In genomic region chr14:20988717-20989116, GRCh38 we compare ENCODE assay signal across 11 cellular contexts. TPM values are rescaled to one million over a fixed set of nuclear protein-coding genes. Genes with fewer than 3 reads are reported as not detected.
DNase-seq lines count a peak whose midpoint lies in the region; ATAC-seq, FAIRE-seq and TF ChIP-seq lines count a peak whose summit lies in the region.
"Had no signal": no experiment of that assay in that cellular context is flagged by ENCODE, and none has a peak within 500 bp of the region (broad histone marks: within the 10 kb centered on the region; RNA-seq: fewer than 3 reads in every experiment).

No MANE protein-coding gene starts in this region.

- H3K27ac ChIP-seq in heart left ventricle: peak overlapping the region in 10 of 12 donors; percentile 74 to 91 (median 84)
- peak overlapping the region; percentile 73 for H3K27ac ChIP-seq in layer of hippocampus (ENCODE audit: low read depth, low read length)

- TF ChIP-seq POLR2A in heart left ventricle (IDR thresholded peaks at IDR 0.05): no peak

- peaks cover 3 to 47% (median 22%) of the 10 kb centered on the region in 12 donors for H3K4me1 ChIP-seq in heart left ventricle

- H3K9me3 ChIP-seq in heart left ventricle: no peaks in the 10 kb centered on the region

- no peaks in the 10 kb centered on the region for H3K9me3 Mint-ChIP-seq in activated naive CD8-positive, alpha-beta T cell (ENCODE audit: low read depth)

- peaks cover 23% of the 10 kb centered on the region for H3K4me1 Mint-ChIP-seq in activated naive CD8-positive, alpha-beta T cell (ENCODE audit: low read depth)

- ATAC-seq in heart left ventricle (no peak), left ventricle myocardium superior (no peak), GM18868 (IDR thresholded peaks at IDR 0.05; ENCODE audit: unreplicated experiment) (no peak)

- no peak for TF ChIP-seq CTCF in heart left ventricle (IDR thresholded peaks at IDR 0.05)

- H3K27ac Mint-ChIP-seq in activated naive CD8-positive, alpha-beta T cell: no peak overlapping the region

- H3K27me3 Mint-ChIP-seq in activated naive CD8-positive, alpha-beta T cell: no peaks in the 10 kb centered on the region

- peaks cover 2% of the 10 kb centered on the region for H3K36me3 Mint-ChIP-seq in activated naive CD8-positive, alpha-beta T cell

- FAIRE-seq in urothelium cell line (lab: Jason Lieb, UNC): peak; percentile 27
- FAIRE-seq: bronchial epithelial cell had no signal

- DNase-seq in heart left ventricle (no peak), left ventricle myocardium superior (no peak), urothelium cell line (ENCODE audit: low spot score) (no peak), NCI-H69 (lab: John Stamatoyannopoulos, UW) (no peak)
- DNase-seq in activated effector memory CD4-positive, alpha-beta T cell treated with anti-CD3 and anti-CD28 coated beads, Interleukin-2, amount 50 U/mL, for 16 hours: no peak
- DNase-seq: NCI-H526 had no signal

- H3K27me3 ChIP-seq in heart left ventricle (no peaks in the 10 kb centered on the region), layer of hippocampus (ENCODE audit: control insufficient read depth, insufficient read depth, low read length) (no peaks in the 10 kb centered on the region)

- 90 to 94% (median 93%) methylated on average over 7 to 10 of the region's 10 CpGs for WGBS in heart left ventricle, 4 donors

- peak overlapping the region in 3 of 12 donors; percentile 93 to 97 (median 94) for H3K4me3 ChIP-seq in heart left ventricle

- H3K4me3 Mint-ChIP-seq in activated naive CD8-positive, alpha-beta T cell: peak overlapping the region; percentile 53

- H3K36me3 ChIP-seq in heart left ventricle: peaks cover 0 to 27% (median 19%) of the 10 kb centered on the region in 9 donors

- intact Hi-C loops in heart left ventricle (cut with DNase I) (no loop called here), left ventricle myocardium superior (cut with micrococcal nuclease) (no loop called here)

RNA-seq across cellular contexts. Expression of gene METTL17, which starts 1.1 kb away (rescaled TPM):
- total RNA-seq in heart left ventricle (10 to 100 TPM; 31.3 to 59.5 (median 43.2) TPM), left ventricle myocardium superior (44.4 TPM)
- polyA plus RNA-seq in heart left ventricle: 10 to 100 TPM; 51.0 to 53.2 TPM

RNA-seq across cellular contexts. Expression of gene SLC39A2, which starts 10.4 kb away (rescaled TPM):
- total RNA-seq in heart left ventricle: not detected
- polyA plus RNA-seq in heart left ventricle: not detected
- total RNA-seq in left ventricle myocardium superior: not detected
- total RNA-seq: pulmonary artery endothelial cell had no signal

RNA-seq across cellular contexts. Expression of gene RNASE2, which starts 33.4 kb away (rescaled TPM):
- 10 to 100 TPM in 1 of 9 donors, 1 to 10 TPM in 3, under 1 TPM in 2, not detected in 3; 0.80 to 16.6 (median 2.0) TPM for total RNA-seq in heart left ventricle
- polyA plus RNA-seq in heart left ventricle: 1 to 10 TPM; 2.1 to 4.5 TPM
- 2.9 TPM for total RNA-seq in left ventricle myocardium superior
- total RNA-seq: bronchial epithelial cell, pulmonary artery endothelial cell had no signal

RNA-seq across cellular contexts. Expression of gene NDRG2, which starts 36.1 kb away (rescaled TPM):
- total RNA-seq in heart left ventricle: 100 to 1,000 TPM; 187 to 661 (median 301) TPM
- 100 to 1,000 TPM; 314 to 339 TPM for polyA plus RNA-seq in heart left ventricle
- 315 TPM for total RNA-seq in left ventricle myocardium superior

RNA-seq across cellular contexts. Expression of gene TPPP2, which starts 41.3 kb away (rescaled TPM):
- total RNA-seq in heart left ventricle (1 to 10 TPM in 3 of 9 donors, under 1 TPM in 4, not detected in 2; 0.54 to 2.8 (median 0.99) TPM), left ventricle myocardium superior (1.2 TPM)
- under 1 TPM; 0.65 to 0.96 TPM for polyA plus RNA-seq in heart left ventricle
- total RNA-seq: bronchial epithelial cell, pulmonary artery endothelial cell had no signal
